42 cellular contexts compared by ENCODE assay signal in the genomic region with DNA sequence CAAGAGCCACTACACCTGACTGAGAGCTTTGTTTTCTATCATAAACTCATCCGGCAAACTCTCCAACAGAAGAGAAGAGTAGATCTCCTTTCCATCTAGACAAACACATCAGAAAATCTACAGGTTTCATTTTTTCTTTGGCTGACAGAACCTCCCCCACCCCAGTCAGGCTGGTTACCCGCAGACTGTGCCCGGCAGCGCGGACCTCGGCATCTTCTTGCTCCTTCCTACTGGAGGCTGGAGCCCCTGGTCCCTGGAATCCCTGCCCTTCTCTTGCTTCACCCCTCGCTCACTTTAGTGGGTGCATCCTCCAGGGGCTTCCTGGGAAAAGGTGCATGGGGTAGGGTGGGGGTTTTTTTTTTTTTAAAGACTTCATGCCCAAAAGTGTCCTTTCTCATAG. TPM values are rescaled to one million over a fixed set of nuclear protein-coding genes. Genes with fewer than 3 reads are reported as not detected.
"Had no signal": no experiment of that assay in that cellular context is flagged by ENCODE, and none has a peak within 500 bp of the region (broad histone marks: within the 10 kb centered on the region; RNA-seq: fewer than 3 reads in every experiment).

No MANE protein-coding gene starts in this region.

- H3K9me3 Mint-ChIP-seq: activated naive CD4-positive, alpha-beta T cell treated with anti-CD3 and anti-CD28 coated beads for 36 hours; activated naive CD4-positive, alpha-beta T cell treated with anti-CD3 and anti-CD28 coated beads, Interleukin-2, amount 10 ng/mL, durations not matched to agents 7 days and 5 days; activated naive CD4-positive, alpha-beta T cell treated with anti-CD3 and anti-CD28 coated beads, Interleukin-2, amount 50 U/mL, for 24 hours; activated naive CD4-positive, alpha-beta T cell treated with anti-CD3 and anti-CD28 coated beads, Interleukin-2, amount 50 U/mL, for 72 hours; activated naive CD8-positive, alpha-beta T cell treated with anti-CD3 and anti-CD28 coated beads for 36 hours; activated naive CD8-positive, alpha-beta T cell treated with anti-CD3 and anti-CD28 coated beads, Interleukin-2, amount 10 ng/mL, durations not matched to agents 7 days and 5 days; activated naive CD8-positive, alpha-beta T cell treated with anti-CD3 and anti-CD28 coated beads, Interleukin-2, amount 50 U/mL, for 24 hours; activated T-cell treated with anti-CD3 and anti-CD28 coated beads, Interleukin-2, amount 50 U/mL, for 24 hours; activated T-cell treated with anti-CD3 and anti-CD28 coated beads, Interleukin-2, amount 50 U/mL, for 72 hours; activated T-helper 1 cell treated with anti-CD3 and anti-CD28 coated beads, Interleukin-12 subunit alpha, Interleukin-12 subunit beta, Interleukin-2, Interleukin-4 antibody, amounts not matched to agents 30 ng/mL and 10 ng/mL and 1 ng/mL, durations not matched to agents 14 hours and 24 hours and 36 hours; activated T-helper 17 cell treated with anti-CD3 and anti-CD28 coated beads, Interleukin-2, amount 50 U/mL, for 72 hours; activated T-helper 2 cell treated with anti-CD3 and anti-CD28 coated beads, Interferon-gamma antibody, Interleukin-2, Interleukin-4, amounts not matched to agents 10 μg/mL and 5 μg/mL and 100 μg/mL, durations not matched to agents 14 hours and 24 hours and 36 hours; central memory CD8-positive, alpha-beta T cell had no signal

- FAIRE-seq: astrocyte, bronchial epithelial cell had no signal

- H3K4me3 ChIP-seq: adrenal gland, ascending aorta, body of pancreas, breast epithelium, cardiac muscle cell had no signal

- H3K4me3 Mint-ChIP-seq: activated naive CD4-positive, alpha-beta T cell treated with anti-CD3 and anti-CD28 coated beads for 36 hours; activated naive CD4-positive, alpha-beta T cell treated with anti-CD3 and anti-CD28 coated beads, Interleukin-2, amount 10 ng/mL, durations not matched to agents 7 days and 5 days; activated naive CD4-positive, alpha-beta T cell treated with anti-CD3 and anti-CD28 coated beads, Interleukin-2, amount 50 U/mL, for 24 hours; activated naive CD8-positive, alpha-beta T cell; activated naive CD8-positive, alpha-beta T cell treated with anti-CD3 and anti-CD28 coated beads for 36 hours; activated naive CD8-positive, alpha-beta T cell treated with anti-CD3 and anti-CD28 coated beads, Interleukin-2, amount 10 ng/mL, durations not matched to agents 7 days and 5 days; activated naive CD8-positive, alpha-beta T cell treated with anti-CD3 and anti-CD28 coated beads, Interleukin-2, amount 50 U/mL, for 24 hours; activated T-cell treated with anti-CD3 and anti-CD28 coated beads, Interleukin-2, amount 50 U/mL, for 24 hours; activated T-cell treated with anti-CD3 and anti-CD28 coated beads, Interleukin-2, amount 50 U/mL, for 4 hours; activated T-cell treated with anti-CD3 and anti-CD28 coated beads, Interleukin-2, amount 50 U/mL, for 72 hours; activated T-helper 1 cell treated with anti-CD3 and anti-CD28 coated beads, Interleukin-12 subunit alpha, Interleukin-12 subunit beta, Interleukin-2, Interleukin-4 antibody, amounts not matched to agents 30 ng/mL and 10 ng/mL and 1 ng/mL, durations not matched to agents 14 hours and 24 hours and 36 hours; activated T-helper 17 cell treated with anti-CD3 and anti-CD28 coated beads, Interleukin-2, amount 50 U/mL, for 72 hours; brain; central memory CD8-positive, alpha-beta T cell had no signal

- H3K27me3 Mint-ChIP-seq: activated naive CD4-positive, alpha-beta T cell treated with anti-CD3 and anti-CD28 coated beads, Interleukin-2, amount 50 U/mL, for 24 hours; activated naive CD8-positive, alpha-beta T cell; activated naive CD8-positive, alpha-beta T cell treated with anti-CD3 and anti-CD28 coated beads for 36 hours; activated naive CD8-positive, alpha-beta T cell treated with anti-CD3 and anti-CD28 coated beads, Interleukin-2, amount 50 U/mL, for 24 hours; activated T-cell treated with anti-CD3 and anti-CD28 coated beads, Interleukin-2, amount 50 U/mL, for 24 hours; activated T-helper 17 cell treated with anti-CD3 and anti-CD28 coated beads, Interleukin-2, amount 50 U/mL, for 72 hours; central memory CD8-positive, alpha-beta T cell had no signal

- H3K27ac Mint-ChIP-seq: activated naive CD4-positive, alpha-beta T cell treated with anti-CD3 and anti-CD28 coated beads for 36 hours; activated naive CD4-positive, alpha-beta T cell treated with anti-CD3 and anti-CD28 coated beads, Interleukin-2, amount 10 ng/mL, durations not matched to agents 7 days and 5 days; activated naive CD4-positive, alpha-beta T cell treated with anti-CD3 and anti-CD28 coated beads, Interleukin-2, amount 50 U/mL, for 24 hours; activated naive CD4-positive, alpha-beta T cell treated with anti-CD3 and anti-CD28 coated beads, Interleukin-2, amount 50 U/mL, for 72 hours; activated naive CD8-positive, alpha-beta T cell; activated naive CD8-positive, alpha-beta T cell treated with anti-CD3 and anti-CD28 coated beads for 36 hours; activated naive CD8-positive, alpha-beta T cell treated with anti-CD3 and anti-CD28 coated beads, Interleukin-2, amount 10 ng/mL, durations not matched to agents 7 days and 5 days; activated naive CD8-positive, alpha-beta T cell treated with anti-CD3 and anti-CD28 coated beads, Interleukin-2, amount 50 U/mL, for 24 hours; activated T-cell treated with anti-CD3 and anti-CD28 coated beads, Interleukin-2, amount 50 U/mL, for 24 hours; activated T-cell treated with anti-CD3 and anti-CD28 coated beads, Interleukin-2, amount 50 U/mL, for 72 hours; activated T-helper 1 cell treated with anti-CD3 and anti-CD28 coated beads, Interleukin-12 subunit alpha, Interleukin-12 subunit beta, Interleukin-2, Interleukin-4 antibody, amounts not matched to agents 30 ng/mL and 10 ng/mL and 1 ng/mL, durations not matched to agents 14 hours and 24 hours and 36 hours; activated T-helper 17 cell treated with anti-CD3 and anti-CD28 coated beads, Interleukin-2, amount 50 U/mL, for 72 hours; activated T-helper 2 cell treated with anti-CD3 and anti-CD28 coated beads, Interferon-gamma antibody, Interleukin-2, Interleukin-4, amounts not matched to agents 10 μg/mL and 5 μg/mL and 100 μg/mL, durations not matched to agents 14 hours and 24 hours and 36 hours; brain had no signal

- H3K27ac ChIP-seq: adrenal gland, ascending aorta, body of pancreas, brain microvascular endothelial cell, breast epithelium, cardiac muscle cell had no signal

- H3K9me3 ChIP-seq: adrenal gland, ascending aorta, body of pancreas, breast epithelium had no signal

- H3K36me3 Mint-ChIP-seq: activated naive CD4-positive, alpha-beta T cell treated with anti-CD3 and anti-CD28 coated beads, Interleukin-2, amount 10 ng/mL, durations not matched to agents 7 days and 5 days; activated naive CD4-positive, alpha-beta T cell treated with anti-CD3 and anti-CD28 coated beads, Interleukin-2, amount 50 U/mL, for 24 hours; activated naive CD4-positive, alpha-beta T cell treated with anti-CD3 and anti-CD28 coated beads, Interleukin-2, amount 50 U/mL, for 72 hours; activated naive CD8-positive, alpha-beta T cell; activated naive CD8-positive, alpha-beta T cell treated with anti-CD3 and anti-CD28 coated beads for 36 hours; activated naive CD8-positive, alpha-beta T cell treated with anti-CD3 and anti-CD28 coated beads, Interleukin-2, amount 10 ng/mL, durations not matched to agents 7 days and 5 days; brain had no signal

- H3K4me1 Mint-ChIP-seq: activated naive CD4-positive, alpha-beta T cell treated with anti-CD3 and anti-CD28 coated beads, Interleukin-2, amount 10 ng/mL, durations not matched to agents 7 days and 5 days; activated naive CD4-positive, alpha-beta T cell treated with anti-CD3 and anti-CD28 coated beads, Interleukin-2, amount 50 U/mL, for 24 hours; activated naive CD8-positive, alpha-beta T cell treated with anti-CD3 and anti-CD28 coated beads for 36 hours; activated naive CD8-positive, alpha-beta T cell treated with anti-CD3 and anti-CD28 coated beads, Interleukin-2, amount 10 ng/mL, durations not matched to agents 7 days and 5 days; activated naive CD8-positive, alpha-beta T cell treated with anti-CD3 and anti-CD28 coated beads, Interleukin-2, amount 50 U/mL, for 24 hours; activated T-helper 17 cell treated with anti-CD3 and anti-CD28 coated beads, Interleukin-2, amount 50 U/mL, for 72 hours; central memory CD8-positive, alpha-beta T cell had no signal

- H3K4me1 ChIP-seq: adrenal gland, ascending aorta, breast epithelium had no signal

- ATAC-seq: activated naive CD4-positive, alpha-beta T cell treated with anti-CD3 and anti-CD28 coated beads, Interleukin-2, amount 50 U/mL, for 72 hours; activated naive CD8-positive, alpha-beta T cell treated with anti-CD3 and anti-CD28 coated beads, Interleukin-2, amount 50 U/mL, for 24 hours; activated T-cell treated with anti-CD3 and anti-CD28 coated beads, Interleukin-2, amount 50 U/mL, for 4 hours; activated T-cell treated with anti-CD3 and anti-CD28 coated beads, Interleukin-2, amount 50 U/mL, for 72 hours; activated T-helper 17 cell treated with anti-CD3 and anti-CD28 coated beads, Interleukin-2, amount 50 U/mL, for 72 hours; body of pancreas had no signal

- DNase-seq: activated effector memory CD4-positive, alpha-beta T cell treated with anti-CD3 and anti-CD28 coated beads, Interleukin-2, amount 50 U/mL, for 16 hours; activated effector memory CD4-positive, alpha-beta T cell treated with Interleukin-2 at 50 U/mL for 16 hours; activated gamma-delta T cell; activated gamma-delta T cell treated with Interleukin-2 at 50 U/mL for 16 hours; activated naive CD4-positive, alpha-beta T cell; activated naive CD4-positive, alpha-beta T cell treated with anti-CD3 and anti-CD28 coated beads for 36 hours; activated naive CD4-positive, alpha-beta T cell treated with anti-CD3 and anti-CD28 coated beads, Interleukin-2, amount 10 ng/mL, durations not matched to agents 7 days and 5 days; activated naive CD4-positive, alpha-beta T cell treated with anti-CD3 and anti-CD28 coated beads, Interleukin-2, amount 50 U/mL, for 16 hours; activated naive CD4-positive, alpha-beta T cell treated with Interleukin-2 at 50 U/mL for 16 hours; activated naive CD8-positive, alpha-beta T cell treated with anti-CD3 and anti-CD28 coated beads for 36 hours; activated naive CD8-positive, alpha-beta T cell treated with anti-CD3 and anti-CD28 coated beads, Interleukin-2, amount 10 ng/mL, durations not matched to agents 7 days and 5 days; activated naive CD8-positive, alpha-beta T cell treated with anti-CD3 and anti-CD28 coated beads, Interleukin-2, amount 50 U/mL, for 24 hours; activated T-cell treated with anti-CD3 and anti-CD28 coated beads for 4 hours; activated T-cell treated with anti-CD3 and anti-CD28 coated beads, Interleukin-2, amount 50 U/mL, for 1 hour; activated T-cell treated with anti-CD3 and anti-CD28 coated beads, Interleukin-2, amount 50 U/mL, for 24 hours; activated T-cell treated with anti-CD3 and anti-CD28 coated beads, Interleukin-2, amount 50 U/mL, for 4 hours; activated T-cell treated with anti-CD3 and anti-CD28 coated beads, Interleukin-2, amount 50 U/mL, for 48 hours; activated T-cell treated with anti-CD3 and anti-CD28 coated beads, Interleukin-2, amount 50 U/mL, for 72 hours; adrenal gland; amniotic stem cell; amygdala; anterior cingulate cortex; aorta; body of pancreas; brain microvascular endothelial cell; caudate nucleus; central memory CD4-positive, alpha-beta T cell; cerebellar nuclear complex had no signal

- H3K36me3 ChIP-seq: adrenal gland, ascending aorta, brain microvascular endothelial cell, breast epithelium, cardiac muscle cell had no signal

- H3K27me3 ChIP-seq: adrenal gland, ascending aorta, body of pancreas, brain microvascular endothelial cell, breast epithelium, cardiac muscle cell had no signal

RNA-seq across cellular contexts. Expression of a gene that starts 23.0 kb away (rescaled TPM):
- total RNA-seq: activated T-helper 1 cell treated with anti-CD3 and anti-CD28 coated beads, Interleukin-12 subunit alpha, Interleukin-12 subunit beta, Interleukin-2, Interleukin-4 antibody, amounts not matched to agents 30 ng/mL and 10 ng/mL and 1 ng/mL, durations not matched to agents 14 hours and 24 hours and 36 hours; activated T-helper 17 cell treated with anti-CD3 and anti-CD28 coated beads, Interleukin-2, amount 50 U/mL, for 72 hours; activated T-helper 2 cell treated with anti-CD3 and anti-CD28 coated beads, Interferon-gamma antibody, Interleukin-2, Interleukin-4, amounts not matched to agents 10 μg/mL and 5 μg/mL and 100 μg/mL, durations not matched to agents 14 hours and 24 hours and 36 hours; ascending aorta; astrocyte; bronchial epithelial cell; cardiac muscle cell; cardiac septum had no signal
- polyA plus RNA-seq: cardiac muscle cell had no signal
